ENCODE assay signal across 16 cellular contexts in genomic region chr1:150073516-150073915, GRCh38. TPM values are rescaled to one million over a fixed set of nuclear protein-coding genes. Genes with fewer than 3 reads are reported as not detected.
DNase-seq lines count a peak whose midpoint lies in the region; ATAC-seq and TF ChIP-seq lines count a peak whose summit lies in the region.
"Had no signal": no experiment of that assay in that cellular context is flagged by ENCODE, and none has a peak within 500 bp of the region (broad histone marks: within the 10 kb centered on the region; RNA-seq: fewer than 3 reads in every experiment).

No MANE protein-coding gene starts in this region.

- ATAC-seq in activated CD8-positive, alpha-beta T cell treated with anti-CD3 and anti-CD28 coated beads, Interleukin-2, amount 10 ng/mL, durations not matched to agents 7 days and 5 days, result no peak
- no peak for ATAC-seq in activated CD8-positive, alpha-beta T cell treated with anti-CD3 and anti-CD28 coated beads for 36 hours
- ATAC-seq in CD8-positive, alpha-beta T cell, result no peak
- no peak for ATAC-seq in WTC11

- no peaks in the 10 kb centered on the region for H3K27me3 ChIP-seq in CD8-positive, alpha-beta T cell (ENCODE audit: insufficient read depth, low read length)
- no peaks in the 10 kb centered on the region for H3K27me3 ChIP-seq in osteoblast (ENCODE audit: insufficient read depth, low read length)
- H3K27me3 ChIP-seq: BE2C; BLaER1 treated with 17β-estradiol and CSF1 and Interleukin-3, amounts not matched to agents 10 nM and 100 nM had no signal

- H2AFZ ChIP-seq in osteoblast (ENCODE audit: low read length), result no peak overlapping the region

- H3K4me1 Mint-ChIP-seq in activated CD8-positive, alpha-beta T cell treated with anti-CD3 and anti-CD28 coated beads, Interleukin-2, amount 10 ng/mL, durations not matched to agents 7 days and 5 days (ENCODE audit: low read depth), result peaks cover 48% of the 10 kb centered on the region
- peaks cover 21% of the 10 kb centered on the region for H3K4me1 Mint-ChIP-seq in activated CD8-positive, alpha-beta T cell treated with anti-CD3 and anti-CD28 coated beads for 36 hours (ENCODE audit: low read depth)
- H3K4me1 Mint-ChIP-seq in CD8-positive, alpha-beta T cell (ENCODE audit: low read depth), result peaks cover 20% of the 10 kb centered on the region
- peaks cover 6% of the 10 kb centered on the region for H3K4me1 Mint-ChIP-seq in WTC11

- H3K4me3 Mint-ChIP-seq in activated CD8-positive, alpha-beta T cell treated with anti-CD3 and anti-CD28 coated beads, Interleukin-2, amount 10 ng/mL, durations not matched to agents 7 days and 5 days, result no peak overlapping the region
- H3K4me3 Mint-ChIP-seq in activated CD8-positive, alpha-beta T cell treated with anti-CD3 and anti-CD28 coated beads for 36 hours, result no peak overlapping the region
- no peak overlapping the region for H3K4me3 Mint-ChIP-seq in CD8-positive, alpha-beta T cell
- H3K4me3 Mint-ChIP-seq in WTC11, result no peak overlapping the region
- H3K4me3 Mint-ChIP-seq: CD14-positive monocyte had no signal

- no peaks in the 10 kb centered on the region for H3K27me3 Mint-ChIP-seq in activated CD8-positive, alpha-beta T cell treated with anti-CD3 and anti-CD28 coated beads, Interleukin-2, amount 10 ng/mL, durations not matched to agents 7 days and 5 days (ENCODE audit: low read depth)
- H3K27me3 Mint-ChIP-seq in activated CD8-positive, alpha-beta T cell treated with anti-CD3 and anti-CD28 coated beads for 36 hours, result no peaks in the 10 kb centered on the region
- H3K27me3 Mint-ChIP-seq in CD8-positive, alpha-beta T cell (ENCODE audit: low read depth), result no peaks in the 10 kb centered on the region
- H3K27me3 Mint-ChIP-seq in WTC11 (ENCODE audit: low read depth), result no peaks in the 10 kb centered on the region
- H3K27me3 Mint-ChIP-seq: CD4-positive, alpha-beta T cell had no signal

- H3K9ac ChIP-seq in SK-N-MC (ENCODE audit: insufficient read length), result peak overlapping the region; percentile 20
- H3K9ac ChIP-seq: BLaER1 treated with 17β-estradiol and CSF1 and Interleukin-3, amounts not matched to agents 10 nM and 100 nM had no signal

- no peaks in the 10 kb centered on the region for H3K36me3 ChIP-seq in CD8-positive, alpha-beta T cell (ENCODE audit: insufficient read depth, low read length)
- H3K36me3 ChIP-seq in SK-N-MC (ENCODE audit: insufficient read depth, low read length) (peaks cover 71% of the 10 kb centered on the region), osteoblast (ENCODE audit: insufficient read depth, low read length) (peaks cover 37% of the 10 kb centered on the region)

- H3K36me3 Mint-ChIP-seq in activated CD8-positive, alpha-beta T cell treated with anti-CD3 and anti-CD28 coated beads, Interleukin-2, amount 10 ng/mL, durations not matched to agents 7 days and 5 days (ENCODE audit: low read depth), result peaks cover 60% of the 10 kb centered on the region
- H3K36me3 Mint-ChIP-seq in activated CD8-positive, alpha-beta T cell treated with anti-CD3 and anti-CD28 coated beads for 36 hours (ENCODE audit: low read depth), result peaks cover 40% of the 10 kb centered on the region
- peaks cover 53% of the 10 kb centered on the region for H3K36me3 Mint-ChIP-seq in CD8-positive, alpha-beta T cell
- H3K36me3 Mint-ChIP-seq in WTC11, result peaks cover 41% of the 10 kb centered on the region

- CTCF ChIA-PET in activated CD8-positive, alpha-beta T cell treated with anti-CD3 and anti-CD28 coated beads, Interleukin-2, amount 10 ng/mL, durations not matched to agents 7 days and 5 days (lab: Charles Lee), result interaction anchor here (0.7 to 10.7 kb wide), 22 partner anchors 10 to 186 kb away, joined by 3 to 240 read pairs (median 4); partner anchors contain the start of gene PLEKHO1
- CTCF ChIA-PET in activated CD8-positive, alpha-beta T cell treated with anti-CD3 and anti-CD28 coated beads for 36 hours (lab: Charles Lee), result interaction anchor here (0.6 to 5.2 kb wide), 24 partner anchors 10 to 182 kb away, joined by 3 to 118 read pairs (median 4); partner anchors contain the start of gene PLEKHO1
- CTCF ChIA-PET in CD8-positive, alpha-beta T cell (lab: Charles Lee), result interaction anchor here (0.6 to 9.4 kb wide), 29 partner anchors 9 to 196 kb away, joined by 3 to 332 read pairs (median 4); partner anchors contain the start of gene PLEKHO1
- CTCF ChIA-PET in WTC11 (lab: Charles Lee), result interaction anchor here (0.7 to 2.0 kb wide), 3 partner anchors 76 to 131 kb away, joined by 3 to 7 read pairs (median 4); partner anchors contain the start of gene PLEKHO1

- H3K9me3 ChIP-seq in CD8-positive, alpha-beta T cell (ENCODE audit: low read length), result no peaks in the 10 kb centered on the region
- H3K9me3 ChIP-seq in SK-N-MC (ENCODE audit: low read depth, low read length) (no peaks in the 10 kb centered on the region), osteoblast (ENCODE audit: low read depth, low read length) (no peaks in the 10 kb centered on the region)
- H3K9me3 ChIP-seq: A549; BE2C; BLaER1 treated with 17β-estradiol and CSF1 and Interleukin-3, amounts not matched to agents 10 nM and 100 nM; HAP-1 had no signal

- no peak overlapping the region for H3K4me3 ChIP-seq in CD8-positive, alpha-beta T cell (ENCODE audit: low read depth, low read length)
- H3K4me3 ChIP-seq in SK-N-MC, result no peak overlapping the region
- no peak overlapping the region for H3K4me3 ChIP-seq in osteoblast (ENCODE audit: insufficient read depth, low read length)
- H3K4me3 ChIP-seq: A549; BLaER1 treated with 17β-estradiol and CSF1 and Interleukin-3, amounts not matched to agents 10 nM and 100 nM; HAP-1 had no signal

- H3K79me2 ChIP-seq in osteoblast (ENCODE audit: insufficient read depth, low read length), result peaks cover 14% of the 10 kb centered on the region

- no peaks in the 10 kb centered on the region for H3K9me3 Mint-ChIP-seq in activated CD8-positive, alpha-beta T cell treated with anti-CD3 and anti-CD28 coated beads, Interleukin-2, amount 10 ng/mL, durations not matched to agents 7 days and 5 days (ENCODE audit: insufficient read depth)
- no peaks in the 10 kb centered on the region for H3K9me3 Mint-ChIP-seq in activated CD8-positive, alpha-beta T cell treated with anti-CD3 and anti-CD28 coated beads for 36 hours
- no peaks in the 10 kb centered on the region for H3K9me3 Mint-ChIP-seq in CD8-positive, alpha-beta T cell
- no peaks in the 10 kb centered on the region for H3K9me3 Mint-ChIP-seq in WTC11
- H3K9me3 Mint-ChIP-seq: CD4-positive, alpha-beta T cell had no signal

- no peaks in the 10 kb centered on the region for H4K20me1 ChIP-seq in osteoblast (ENCODE audit: insufficient read depth, low read length)
- H4K20me1 ChIP-seq: BLaER1 treated with 17β-estradiol and CSF1 and Interleukin-3, amounts not matched to agents 10 nM and 100 nM had no signal

- POLR2A ChIA-PET in activated CD8-positive, alpha-beta T cell treated with anti-CD3 and anti-CD28 coated beads, Interleukin-2, amount 10 ng/mL, durations not matched to agents 7 days and 5 days (lab: Charles Lee), result interaction anchor here (0.7 to 1.0 kb wide), 5 partner anchors 90 to 129 kb away, joined by 3 to 5 read pairs (median 3); no protein-coding TSS in a partner anchor
- POLR2A ChIA-PET in activated CD8-positive, alpha-beta T cell treated with anti-CD3 and anti-CD28 coated beads for 36 hours (lab: Charles Lee), result interaction anchor here (0.6 to 1.1 kb wide), 6 partner anchors 36 to 105 kb away, joined by 3 to 5 read pairs (median 3); no protein-coding TSS in a partner anchor
- POLR2A ChIA-PET in CD8-positive, alpha-beta T cell (lab: Charles Lee), result interaction anchor here (0.6 to 3.3 kb wide), 7 partner anchors 51 to 187 kb away, joined by 3 to 15 read pairs (median 4); partner anchors contain the start of gene PLEKHO1
- POLR2A ChIA-PET in WTC11 (lab: Charles Lee), result no interaction called here

- no peak overlapping the region for H3K4me2 ChIP-seq in osteoblast (ENCODE audit: insufficient read depth, low read length)
- H3K4me2 ChIP-seq: A549; BLaER1 treated with 17β-estradiol and CSF1 and Interleukin-3, amounts not matched to agents 10 nM and 100 nM had no signal

- no peak for TF ChIP-seq CTCF in activated CD8-positive, alpha-beta T cell treated with anti-CD3 and anti-CD28 coated beads for 36 hours (IDR thresholded peaks at IDR 0.05)
- TF ChIP-seq CTCF in CD8-positive, alpha-beta T cell (IDR thresholded peaks at IDR 0.05), result no peak
- TF ChIP-seq CTCF in osteoblast (IDR thresholded peaks at IDR 0.05; ENCODE audit: extremely low read depth, low read depth, low read length) (no peak), WTC11 (IDR thresholded peaks at IDR 0.05) (no peak)

- DNase-seq in activated CD8-positive, alpha-beta T cell treated with anti-CD3 and anti-CD28 coated beads, Interleukin-2, amount 10 ng/mL, durations not matched to agents 7 days and 5 days, result no peak
- no peak for DNase-seq in activated CD8-positive, alpha-beta T cell treated with anti-CD3 and anti-CD28 coated beads for 36 hours
- no peak for DNase-seq in CD8-positive, alpha-beta T cell
- DNase-seq in SK-N-MC (ENCODE audit: low read depth, low spot score), result no peak
- peak; percentile 66 for DNase-seq in osteoblast (ENCODE audit: insufficient read length, low spot score, missing footprints)
- no peak for DNase-seq in WTC11 (ENCODE audit: low spot score)
- DNase-seq in NK-92 treated with Interleukin-12 subunit alpha and Interleukin-12 subunit beta, amount 100 ng/mL, for 24 hours (lab: John Stamatoyannopoulos, UW), result no peak
- DNase-seq: 8988T; BE2C; Calu3; CD4-positive, alpha-beta T cell; GOT3 had no signal

- peaks cover 2% of the 10 kb centered on the region for H3K4me1 ChIP-seq in CD8-positive, alpha-beta T cell (ENCODE audit: insufficient read depth, low read length)
- H3K4me1 ChIP-seq in osteoblast (ENCODE audit: insufficient read depth, low read length), result peaks cover 5% of the 10 kb centered on the region
- H3K4me1 ChIP-seq: BE2C had no signal

- peak overlapping the region; percentile 8 for H3K27ac Mint-ChIP-seq in activated CD8-positive, alpha-beta T cell treated with anti-CD3 and anti-CD28 coated beads, Interleukin-2, amount 10 ng/mL, durations not matched to agents 7 days and 5 days
- no peak overlapping the region for H3K27ac Mint-ChIP-seq in activated CD8-positive, alpha-beta T cell treated with anti-CD3 and anti-CD28 coated beads for 36 hours
- peak overlapping the region; percentile 23 for H3K27ac Mint-ChIP-seq in CD8-positive, alpha-beta T cell
- H3K27ac Mint-ChIP-seq in WTC11, result no peak overlapping the region
- H3K27ac Mint-ChIP-seq: CD4-positive, alpha-beta T cell had no signal

- intact Hi-C loops in activated CD8-positive, alpha-beta T cell treated with anti-CD3 and anti-CD28 coated beads for 36 hours (cut with micrococcal nuclease), result loop anchor here (2.0 kb wide), 1 partner anchor 95 kb away; no protein-coding TSS in a partner anchor
- intact Hi-C loops in CD8-positive, alpha-beta T cell (cut with DNase I, micrococcal nuclease), result loop anchor here (1.0 to 5.0 kb wide), 4 partner anchors 34 to 114 kb away; no protein-coding TSS in a partner anchor

- no peak overlapping the region for H3K27ac ChIP-seq in CD8-positive, alpha-beta T cell (ENCODE audit: low read depth, low read length)
- H3K27ac ChIP-seq in SK-N-MC, result no peak overlapping the region
- no peak overlapping the region for H3K27ac ChIP-seq in osteoblast (ENCODE audit: low read depth, low read length)
- H3K27ac ChIP-seq: A549; BLaER1 treated with 17β-estradiol and CSF1 and Interleukin-3, amounts not matched to agents 10 nM and 100 nM had no signal

RNA-seq across cellular contexts. Expression of gene VPS45, which starts 5.9 kb away (rescaled TPM):
- total RNA-seq in activated CD8-positive, alpha-beta T cell treated with anti-CD3 and anti-CD28 coated beads, Interleukin-2, amount 10 ng/mL, durations not matched to agents 7 days and 5 days, result 10 to 100 TPM; 36.1 to 40.0 TPM
- total RNA-seq in activated CD8-positive, alpha-beta T cell treated with anti-CD3 and anti-CD28 coated beads for 36 hours, result 10 to 100 TPM; 19.4 to 22.8 TPM
- 1 to 10 TPM; 5.9 to 6.9 TPM for total RNA-seq in CD8-positive, alpha-beta T cell
- total RNA-seq in osteoblast (36.9 and 42.1 TPM in 2 replicates), WTC11 (2021) (26.1 to 28.2 TPM (median 27.3 TPM) in 3 replicates)

Comparison
In these comparisons a context has a peak if more than half of its experiments do, and no peak if none do; other contexts are left out.
1. H3K27ac Mint-ChIP-seq: peak in activated CD8-positive, alpha-beta T cell treated with anti-CD3 and anti-CD28 coated beads, Interleukin-2, amount 10 ng/mL, durations not matched to agents 7 days and 5 days (single experiment) and CD8-positive, alpha-beta T cell (single experiment); none in activated CD8-positive, alpha-beta T cell treated with anti-CD3 and anti-CD28 coated beads for 36 hours (single experiment) and WTC11 (single experiment).